In the genomic region with DNA sequence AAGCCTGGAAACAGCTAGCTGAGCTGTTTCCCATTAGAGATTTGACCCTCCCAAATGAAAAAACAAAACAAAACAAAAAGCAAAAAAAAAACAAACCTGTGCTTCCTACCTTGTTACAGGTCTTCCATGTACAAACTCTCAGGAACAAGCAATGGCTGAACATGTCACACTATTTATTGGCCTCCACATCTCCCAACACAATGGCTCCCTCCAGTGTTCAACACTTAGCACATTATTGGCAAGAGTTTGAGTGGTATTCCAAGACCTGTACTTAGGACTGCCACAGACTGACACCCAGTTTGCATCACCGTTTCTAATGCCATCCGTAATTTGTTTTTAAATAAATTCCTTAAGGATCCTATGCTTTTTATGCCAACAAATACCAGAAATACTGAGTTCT, we compare ENCODE assay signal across 8 cellular contexts.
DNase-seq lines count a peak whose midpoint lies in the region; ATAC-seq and TF ChIP-seq lines count a peak whose summit lies in the region.

No MANE protein-coding gene starts in this region.

- DNase-seq in GDM1 (lab: John Stamatoyannopoulos, UW) (peak; percentile 36), NCI-H446 (lab: John Stamatoyannopoulos, UW) (peak; percentile 85 to 87), breast epithelium (ENCODE audit: low spot score in 2 of 2) (no peak), mesothelial cell of epicardium (ENCODE audit: low spot score in 2 of 2, unreplicated experiment in 2 of 2) (no peak), HCEC 1CT (no peak)
- no peak for DNase-seq in stimulated activated CD4-positive, alpha-beta T cell treated with anti-CD3 and anti-CD28 coated beads, Interleukin-4, amount 100 ng/mL, for 24 hours

- peaks cover 25% of the 10 kb centered on the region for H3K4me1 Mint-ChIP-seq in mesothelial cell of epicardium

- intact Hi-C loops in breast epithelium (cut with DNase I; ENCODE audit: low total_unique reads), result no loop called here

- H3K9me3 Mint-ChIP-seq in mesothelial cell of epicardium, result peaks cover 5% of the 10 kb centered on the region

- no peaks in the 10 kb centered on the region for H3K9me3 ChIP-seq in breast epithelium

- TF ChIP-seq CTCF in breast epithelium (IDR thresholded peaks at IDR 0.05) (peak in 2 of 3 donors; percentile 19 to 28), mesothelial cell of epicardium (IDR thresholded peaks at IDR 0.05; ENCODE audit: unreplicated experiment) (peak; percentile 40)

- H3K27me3 ChIP-seq in breast epithelium, result no peaks in the 10 kb centered on the region

- no peaks in the 10 kb centered on the region for H3K36me3 Mint-ChIP-seq in mesothelial cell of epicardium

- H3K27ac Mint-ChIP-seq in mesothelial cell of epicardium, result no peak overlapping the region

- ATAC-seq in HG02678 (IDR thresholded peaks at IDR 0.05; ENCODE audit: unreplicated experiment) (peak; percentile 53), HG03521 (IDR thresholded peaks at IDR 0.05; ENCODE audit: unreplicated experiment) (no peak)

- H3K4me1 ChIP-seq in breast epithelium, result no peaks in the 10 kb centered on the region

- TF ChIP-seq POLR2A in breast epithelium (IDR thresholded peaks at IDR 0.05), result no peak

- no peaks in the 10 kb centered on the region for H3K27me3 Mint-ChIP-seq in mesothelial cell of epicardium (ENCODE audit: low read depth)

- no peak overlapping the region for H3K27ac ChIP-seq in breast epithelium

- H3K4me3 ChIP-seq in breast epithelium, result no peak overlapping the region

- no peaks in the 10 kb centered on the region for H3K36me3 ChIP-seq in breast epithelium

- no peak overlapping the region for H3K4me3 Mint-ChIP-seq in mesothelial cell of epicardium

Comparison
In these comparisons a context has a peak if more than half of its experiments do, and no peak if none do; other contexts are left out.
1. DNase-seq: peak in GDM1 (single experiment) and NCI-H446 (2 of 2); none in breast epithelium (0 of 2), mesothelial cell of epicardium (0 of 2), HCEC 1CT (single experiment) and stimulated activated CD4-positive, alpha-beta T cell treated with anti-CD3 and anti-CD28 coated beads, Interleukin-4, amount 100 ng/mL, for 24 hours (single experiment).